ENCODE assay signal across 16 cellular contexts in the genomic region with DNA sequence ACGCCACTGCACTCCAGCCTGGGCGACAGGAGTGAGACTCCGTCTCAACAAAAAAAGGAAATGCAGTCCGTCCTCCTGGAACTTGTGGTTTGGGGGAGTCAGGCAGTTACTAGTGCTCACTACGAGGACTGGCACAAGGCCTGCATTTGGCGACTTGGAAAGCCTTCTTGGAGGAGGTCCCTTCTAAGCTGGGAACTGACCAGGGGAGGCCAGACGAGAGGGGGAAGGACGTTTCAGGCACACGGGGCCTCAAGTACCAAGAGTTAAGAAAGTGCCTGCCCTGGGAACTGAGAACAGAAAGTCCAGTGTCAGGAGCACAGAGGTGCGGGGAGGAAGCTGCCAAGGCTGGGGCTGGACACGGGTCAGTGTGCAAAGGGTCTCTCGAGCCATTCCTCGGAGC.
DNase-seq lines count a peak whose midpoint lies in the region; ATAC-seq and TF ChIP-seq lines count a peak whose summit lies in the region.
"Had no signal": no experiment of that assay in that cellular context is flagged by ENCODE, and none has a peak within 500 bp of the region (broad histone marks: within the 10 kb centered on the region; RNA-seq: fewer than 3 reads in every experiment).

No MANE protein-coding gene starts in this region.

- no peaks in the 10 kb centered on the region for H3K9me3 ChIP-seq in BLaER1
- no peaks in the 10 kb centered on the region for H3K9me3 ChIP-seq in gastroesophageal sphincter
- H3K9me3 ChIP-seq in osteoblast (ENCODE audit: low read depth, low read length): no peaks in the 10 kb centered on the region
- H3K9me3 ChIP-seq: uterus had no signal

- H3K79me2 ChIP-seq in osteoblast (ENCODE audit: insufficient read depth, low read length): peaks cover 18% of the 10 kb centered on the region

- no peak overlapping the region for H2AFZ ChIP-seq in osteoblast (ENCODE audit: low read length)

- H3K4me2 ChIP-seq in BLaER1 (peak overlapping the region; percentile 56; the same call in 1 of the 2 replicates), osteoblast (ENCODE audit: insufficient read depth, low read length) (no peak overlapping the region)

- TF ChIP-seq POLR2A in gastroesophageal sphincter (IDR thresholded peaks at IDR 0.05): no peak

- 41 to 47% methylated on average over 7 to 9 of the region's 13 CpGs for WGBS in gastroesophageal sphincter (ENCODE audit: low coverage in 1 of 2), 2 donors

- DNase-seq in RWPE1 (ENCODE audit: low spot score): no peak
- DNase-seq in osteoblast (ENCODE audit: insufficient read length, low spot score, missing footprints): peak; percentile 51
- no peak for DNase-seq in NCI-H1694 (lab: John Stamatoyannopoulos, UW)
- no peak for DNase-seq in NCI-H2029 (lab: John Stamatoyannopoulos, UW)
- no peak for DNase-seq in NCI-H1436 (lab: John Stamatoyannopoulos, UW)
- DNase-seq: activated CD4-positive, alpha-beta T cell treated with anti-CD3 and anti-CD28 coated beads for 1 hour; activated T-cell treated with anti-CD3 and anti-CD28 coated beads, Interleukin-2, amount 50 U/mL, for 48 hours; DMS79 treated with DMSO at 0.1 percent for 48 hours; naive B cell; NCI-H1048; NCI-H69; small intestine had no signal

- peak; percentile 24 for ATAC-seq in gastroesophageal sphincter
- ATAC-seq in GM21447 (IDR thresholded peaks at IDR 0.05; ENCODE audit: unreplicated experiment): no peak

- H3K4me3 ChIP-seq in BLaER1 (no peak overlapping the region), gastroesophageal sphincter (no peak overlapping the region), osteoblast (ENCODE audit: insufficient read depth, low read length) (no peak overlapping the region)
- H3K4me3 ChIP-seq: uterus had no signal

- H4K20me1 ChIP-seq in BLaER1: peaks cover 17% of the 10 kb centered on the region
- peaks cover 11% of the 10 kb centered on the region for H4K20me1 ChIP-seq in osteoblast (ENCODE audit: insufficient read depth, low read length)

- POLR2A ChIA-PET in RWPE1 (lab: Yijun Ruan, JAX; ENCODE audit: low non-redundant PET): no interaction called here

- H3K36me3 ChIP-seq in BLaER1 (peaks cover 45% of the 10 kb centered on the region), gastroesophageal sphincter (peaks cover 0 to 60% of the 10 kb centered on the region in 2 donors), osteoblast (ENCODE audit: insufficient read depth, low read length) (peaks cover 27% of the 10 kb centered on the region)
- H3K36me3 ChIP-seq: uterus had no signal

- H3K27me3 ChIP-seq in BLaER1 (no peaks in the 10 kb centered on the region), gastroesophageal sphincter (no peaks in the 10 kb centered on the region), osteoblast (ENCODE audit: insufficient read depth, low read length) (no peaks in the 10 kb centered on the region)
- H3K27me3 ChIP-seq: uterus had no signal

- TF ChIP-seq EP300 in gastroesophageal sphincter (IDR thresholded peaks at IDR 0.05): no peak

- H3K9ac ChIP-seq in BLaER1: 0 out of 2 replicates have a peak overlapping the region, but pooled peaks have one; percentile 24

- H3K27ac ChIP-seq in BLaER1: no peak overlapping the region
- H3K27ac ChIP-seq in RWPE1: peak overlapping the region; percentile 95
- peak overlapping the region in 3 of 4 donors; percentile 56 to 86 (median 81) for H3K27ac ChIP-seq in gastroesophageal sphincter
- no peak overlapping the region for H3K27ac ChIP-seq in osteoblast (ENCODE audit: low read depth, low read length)
- H3K27ac ChIP-seq: uterus had no signal

- TF ChIP-seq CTCF in RWPE1 (conservative IDR thresholded peaks at IDR 0.05; ENCODE audit: low read depth) (no peak), gastroesophageal sphincter (IDR thresholded peaks at IDR 0.05) (no peak), osteoblast (IDR thresholded peaks at IDR 0.05; ENCODE audit: extremely low read depth, low read depth, low read length) (no peak)

- H3K4me1 ChIP-seq in BLaER1 (peaks cover 35% of the 10 kb centered on the region), gastroesophageal sphincter (peaks cover 2 to 46% (median 13%) of the 10 kb centered on the region in 3 donors), osteoblast (ENCODE audit: insufficient read depth, low read length) (peaks cover 8% of the 10 kb centered on the region)

- CTCF ChIA-PET in RWPE1 (lab: Yijun Ruan, JAX): interaction anchor here (0.8 to 1.4 kb wide), 2 partner anchors 32 to 1613 kb away, joined by 4 to 6 read pairs; no protein-coding TSS in a partner anchor

Comparison
In these comparisons a context has a peak if more than half of its experiments do, and no peak if none do; other contexts are left out.
1. H3K27ac ChIP-seq: peak in RWPE1 (single experiment) and gastroesophageal sphincter (3 of 4); none in BLaER1 (single experiment) and osteoblast (single experiment).